25 cellular contexts compared by ENCODE assay signal in genomic region chr4:45910511-45910910, GRCh38.
"Had no signal": no experiment of that assay in that cellular context is flagged by ENCODE, and none has a peak within 500 bp of the region (broad histone marks: within the 10 kb centered on the region; RNA-seq: fewer than 3 reads in every experiment).

No MANE protein-coding gene starts in this region.

- DNase-seq: activated CD4-positive, alpha-beta T cell treated with anti-CD3 and anti-CD28 coated beads for 48 hours; activated CD4-positive, alpha-beta T cell treated with anti-CD3 and anti-CD28 coated beads, Interleukin-2, amount 50 U/mL, for 4 hours; activated CD4-positive, CD25-positive, alpha-beta regulatory T cell treated with anti-CD3 and anti-CD28 coated beads, Interleukin-2, amount 50 U/mL, for 72 hours; activated CD8-positive, alpha-beta memory T cell treated with anti-CD3 and anti-CD28 coated beads, Interleukin-2, amount 10 ng/mL, durations not matched to agents 7 days and 5 days; activated effector memory CD4-positive, alpha-beta T cell treated with Interleukin-2 at 50 U/mL for 16 hours; activated naive CD4-positive, alpha-beta T cell; activated T-cell treated with anti-CD3 and anti-CD28 coated beads, Interleukin-2, amount 50 U/mL, for 24 hours; aorta; central memory CD4-positive, alpha-beta T cell; MM.1S; NCI-H1105; NCI-H1436; NCI-H1694 treated with DMSO at 0.1 percent for 48 hours; NCI-H2029 treated with DMSO at 0.1 percent for 48 hours; NCI-H446; NCI-H774; NK-92 treated with Interleukin-12 subunit alpha and Interleukin-12 subunit beta, amount 100 ng/mL, for 24 hours; PC-3; SHP77 treated with DMSO at 0.1 percent for 48 hours; T-helper 17 cell; T-helper 9 cell had no signal

- ATAC-seq: activated CD8-positive, alpha-beta memory T cell treated with anti-CD3 and anti-CD28 coated beads, Interleukin-2, amount 10 ng/mL, durations not matched to agents 7 days and 5 days; PC-3; T-helper 17 cell; WTC11 had no signal

- FAIRE-seq: bronchial epithelial cell, RCC 7860, TTC549 had no signal
